Comparison of ENCODE assay signal across 8 cellular contexts in genomic region chr2:174597347-174598047, GRCh38. TPM values are rescaled to one million over a fixed set of nuclear protein-coding genes. Genes with fewer than 3 reads are reported as not detected.
DNase-seq lines count a peak whose midpoint lies in the region; ATAC-seq and TF ChIP-seq lines count a peak whose summit lies in the region.

Gene WIPF1 (minus strand): TSS chr2:174597804. CDS start chr2:174585573, 12,231 bp downstream.

- ATAC-seq in GM18870 (IDR thresholded peaks at IDR 0.05; ENCODE audit: unreplicated experiment) (peak; percentile 45), HG02884 (IDR thresholded peaks at IDR 0.05; ENCODE audit: unreplicated experiment) (peak; percentile 40), left lobe of liver (peak; percentile 48)

- H3K36me3 ChIP-seq in tibial nerve = no peaks in the 10 kb centered on the region

- H3K4me3 ChIP-seq in tibial nerve = peak within 1 kb of the TSS in 3 of 4 donors; percentile 5 to 40 (median 29)

- no peaks in the 10 kb centered on the region for H3K9me3 ChIP-seq in tibial nerve

- peak in 1 of 2 donors; percentile 33 for TF ChIP-seq POLR2A in tibial nerve (IDR thresholded peaks at IDR 0.05)

- no peaks in the 10 kb centered on the region for H3K27me3 ChIP-seq in tibial nerve

- peak in 1 of 5 experiments; percentile 11 for TF ChIP-seq CTCF in tibial nerve (IDR thresholded peaks at IDR 0.05)

- H3K27ac ChIP-seq in tibial nerve = peak within 1 kb of the TSS; percentile 8 to 91 (median 80)

- TF ChIP-seq EP300 in tibial nerve (IDR thresholded peaks at IDR 0.05) = peak in 1 of 2 donors; percentile 67

- peaks cover 0 to 79% (median 30%) of the 10 kb centered on the region in 4 donors for H3K4me1 ChIP-seq in tibial nerve

- DNase-seq in RPMI8226 (peak; percentile 74), astrocyte of the hippocampus (ENCODE audit: low read depth, low spot score) (peak; percentile 54), left lobe of liver (ENCODE audit: low spot score) (no peak), tibial nerve (ENCODE audit: low spot score in 2 of 2) (no peak), cortex of kidney (lab: John Stamatoyannopoulos, UW) (no peak), HuH-7.5 (ENCODE audit: low spot score) (no peak)

- WGBS in tibial nerve, 2 donors = 54 to 67% methylated on average over 6 of the region's 6 CpGs

RNA-seq across cellular contexts. Expression of gene WIPF1, which starts in this region (rescaled TPM):
- total RNA-seq in left lobe of liver (6.3 TPM), tibial nerve (10 to 100 TPM; 43.2 to 63.8 (median 52.9) TPM)

Comparison
In these comparisons a context has a peak if more than half of its experiments do, and no peak if none do; other contexts are left out.
1. DNase-seq: peak in RPMI8226 (single experiment) and astrocyte of the hippocampus (single experiment); none in left lobe of liver (single experiment), tibial nerve (0 of 2), cortex of kidney (single experiment) and HuH-7.5 (single experiment).
2. Peak in every context shown above with its lines, with median percentiles within 50 percentile points of each other: ATAC-seq.